ENCODE assay signal across 8 cellular contexts in the genomic region with DNA sequence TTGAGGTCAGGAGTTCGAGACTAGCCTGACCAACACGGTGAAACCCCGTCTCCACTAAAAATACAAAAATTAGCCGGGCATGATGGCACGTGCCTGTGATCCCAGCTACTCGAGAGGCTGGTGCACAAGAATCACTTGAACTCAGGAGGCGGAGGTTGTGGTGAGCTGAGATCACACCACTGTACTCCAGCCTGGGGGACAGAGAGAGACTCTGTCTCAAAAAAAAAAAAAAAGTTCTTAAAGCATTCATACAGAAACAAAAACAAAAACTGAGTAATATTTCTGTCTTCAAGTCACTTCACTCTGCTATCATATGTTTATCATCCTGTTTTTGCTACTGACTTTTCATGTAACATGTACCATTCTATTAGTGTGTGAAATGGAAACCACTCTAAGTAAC.
A peak's percentile ranks its signal among the peaks of the same experiment; 100 is the strongest.
DNase-seq lines count a peak whose midpoint lies in the region; ATAC-seq lines count a peak whose summit lies in the region.
"Not testable (repeated sequence)": the region's sequence is repeated elsewhere in the genome, so short reads cannot be mapped to it uniquely, and the experiment has no call there.

No MANE protein-coding gene starts in this region.

- DNase-seq in Caki2 (ENCODE audit: low read depth) = peak; percentile 28

- in situ Hi-C loops in Caki2 (cut with HindIII; ENCODE audit: low pct_unique_long_range_greater_than_20kb, low sequenced_read_pairs) = not testable (repeated sequence)

- ATAC-seq in GM18861 (IDR thresholded peaks at IDR 0.05; ENCODE audit: unreplicated experiment) = peak; percentile 71
- peak; percentile 52 for ATAC-seq in GM19372 (IDR thresholded peaks at IDR 0.05; ENCODE audit: low read depth, unreplicated experiment)
- peak; percentile 37 for ATAC-seq in GM21390 (IDR thresholded peaks at IDR 0.05; ENCODE audit: unreplicated experiment)
- ATAC-seq in HG02623 (IDR thresholded peaks at IDR 0.05; ENCODE audit: unreplicated experiment) = peak; percentile 50
- ATAC-seq in HG02943 (IDR thresholded peaks at IDR 0.05; ENCODE audit: low read depth, unreplicated experiment) = peak; percentile 45
- peak; percentile 53 for ATAC-seq in HG03159 (IDR thresholded peaks at IDR 0.05; ENCODE audit: unreplicated experiment)
- peak; percentile 55 for ATAC-seq in HG03520 (IDR thresholded peaks at IDR 0.05; ENCODE audit: unreplicated experiment)

Comparison
In these comparisons a context has a peak if more than half of its experiments do, and no peak if none do; other contexts are left out.
1. Peak in every context shown above with its lines: DNase-seq and ATAC-seq.